In the genomic region with DNA sequence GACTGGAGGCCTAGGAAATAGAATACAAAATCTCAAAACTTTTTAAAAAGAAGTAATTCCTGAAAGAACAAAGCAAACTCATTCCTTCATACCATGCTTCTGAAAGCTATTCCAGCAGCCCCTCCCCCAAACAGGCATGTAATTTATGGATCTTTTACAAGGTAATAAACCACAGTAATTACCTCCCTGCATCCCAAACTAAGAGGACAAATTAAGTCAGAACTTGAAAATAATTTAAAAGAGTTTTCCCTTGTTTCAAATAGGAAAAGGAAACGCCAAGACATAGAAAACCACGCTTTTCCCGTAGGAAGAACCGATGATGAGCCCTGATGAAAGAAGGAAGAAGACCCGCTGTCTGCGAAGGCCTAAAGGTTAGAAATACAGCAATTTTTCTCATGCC, we compare ENCODE assay signal across 14 cellular contexts. TPM values are rescaled to one million over a fixed set of nuclear protein-coding genes. Genes with fewer than 3 reads are reported as not detected.
A peak's percentile ranks its signal among the peaks of the same experiment; 100 is the strongest.
DNase-seq lines count a peak whose midpoint lies in the region; ATAC-seq and TF ChIP-seq lines count a peak whose summit lies in the region.
"Had no signal": no experiment of that assay in that cellular context is flagged by ENCODE, and none has a peak within 500 bp of the region (broad histone marks: within the 10 kb centered on the region; RNA-seq: fewer than 3 reads in every experiment).

No MANE protein-coding gene starts in this region.

- no peaks in the 10 kb centered on the region for H3K36me3 ChIP-seq in mucosa of stomach (ENCODE audit: control insufficient read depth, insufficient read depth, low read length)

- ATAC-seq in GM19397 (IDR thresholded peaks at IDR 0.05; ENCODE audit: unreplicated experiment) (no peak), HG02884 (IDR thresholded peaks at IDR 0.05; ENCODE audit: unreplicated experiment) (no peak)
- ATAC-seq: CD8-positive, alpha-beta T cell; stimulated activated effector memory CD8-positive, alpha-beta T cell treated with anti-CD3 and anti-CD28 coated beads, Interleukin-12 subunit alpha, Interleukin-12 subunit beta, amount 100 ng/mL, for 72 hours had no signal

- H3K9me3 ChIP-seq in mucosa of stomach (ENCODE audit: control insufficient read depth, low read length), result no peaks in the 10 kb centered on the region

- peak overlapping the region; percentile 71 for H3K27ac ChIP-seq in 22Rv1
- peak overlapping the region; percentile 77 for H3K27ac ChIP-seq in VCaP
- no peak overlapping the region for H3K27ac ChIP-seq in RWPE1

- no peaks in the 10 kb centered on the region for H3K27me3 ChIP-seq in mucosa of stomach (ENCODE audit: control insufficient read depth, insufficient read depth, low read length)

- POLR2A ChIA-PET in RWPE1 (lab: Yijun Ruan, JAX; ENCODE audit: low non-redundant PET), result no interaction called here

- H3K9ac ChIP-seq in mucosa of stomach (ENCODE audit: low read length), result peak overlapping the region; percentile 73

- peaks cover 49% of the 10 kb centered on the region for H3K4me1 ChIP-seq in mucosa of stomach (ENCODE audit: control insufficient read depth, insufficient read depth, low read length)

- H3K4me3 ChIP-seq in epithelial cell of proximal tubule (ENCODE audit: low read depth, low read length), result peak overlapping the region; percentile 77
- peak overlapping the region; percentile 34 for H3K4me3 ChIP-seq in mucosa of stomach (ENCODE audit: low read length)

- no peak for DNase-seq in epithelial cell of proximal tubule (ENCODE audit: low read depth)
- no peak for DNase-seq in RWPE1 (ENCODE audit: low spot score)
- no peak for DNase-seq in AG20443 (ENCODE audit: low spot score)
- DNase-seq: activated CD4-positive, alpha-beta T cell treated with anti-CD3 and anti-CD28 coated beads, Interleukin-2, amount 50 U/mL, for 1 hour; activated T-cell treated with anti-CD3 and anti-CD28 coated beads, Interleukin-2, amount 50 U/mL, for 48 hours; amniotic stem cell; T-helper 9 cell had no signal

- no peak for TF ChIP-seq CTCF in 22Rv1 (IDR thresholded peaks at IDR 0.05)
- TF ChIP-seq CTCF in VCaP (conservative IDR thresholded peaks at IDR 0.05), result no peak
- no peak for TF ChIP-seq CTCF in epithelial cell of proximal tubule (conservative IDR thresholded peaks at IDR 0.05; ENCODE audit: low read depth, low read length)
- TF ChIP-seq CTCF in RWPE1 (conservative IDR thresholded peaks at IDR 0.05; ENCODE audit: low read depth), result no peak

- CTCF ChIA-PET in RWPE1 (lab: Yijun Ruan, JAX), result no interaction called here

RNA-seq across cellular contexts. Expression of a gene that starts 8.9 kb away (rescaled TPM):
- 9.2 and 14.6 TPM in 2 replicates for total RNA-seq in epithelial cell of proximal tubule

RNA-seq across cellular contexts. Expression of a gene that starts 19.2 kb away (rescaled TPM):
- total RNA-seq in epithelial cell of proximal tubule, result 0.69 and 2.0 TPM in 2 replicates
- total RNA-seq: CD8-positive, alpha-beta T cell had no signal

RNA-seq across cellular contexts. Expression of a gene that starts 21.8 kb away (rescaled TPM):
- total RNA-seq in epithelial cell of proximal tubule, result 20.1 and 47.6 TPM in 2 replicates

RNA-seq across cellular contexts. Expression of a gene that starts 25.9 kb away (rescaled TPM):
- 5.7 and 7.1 TPM in 2 replicates for total RNA-seq in epithelial cell of proximal tubule

RNA-seq across cellular contexts. Expression of a gene that starts 25.9 kb away (rescaled TPM):
- total RNA-seq in epithelial cell of proximal tubule, result 5.7 and 11.8 TPM in 2 replicates
- total RNA-seq: CD8-positive, alpha-beta T cell had no signal
